9 cellular contexts compared by ENCODE assay signal in genomic region chr2:160472839-160473251, GRCh38. TPM values are rescaled to one million over a fixed set of nuclear protein-coding genes. Genes with fewer than 3 reads are reported as not detected.
DNase-seq lines count a peak whose midpoint lies in the region; ATAC-seq and TF ChIP-seq lines count a peak whose summit lies in the region.
"Had no signal": no experiment of that assay in that cellular context is flagged by ENCODE, and none has a peak within 500 bp of the region (broad histone marks: within the 10 kb centered on the region; RNA-seq: fewer than 3 reads in every experiment).

No MANE protein-coding gene starts in this region.

- H3K27ac ChIP-seq in H9 (ENCODE audit: insufficient read length, low read depth, low read length) = no peak overlapping the region

- no peak for TF ChIP-seq RAD21 in Ishikawa (IDR thresholded peaks at IDR 0.05; ENCODE audit: low read depth)

- H3K79me1 ChIP-seq in H9 (ENCODE audit: insufficient read depth, low read depth, low read length, poor library complexity, severe bottlenecking) = peaks cover 4% of the 10 kb centered on the region

- peak; percentile 53; the same call in 1 of the 2 replicates for TF ChIP-seq EP300 in Ishikawa (IDR thresholded peaks at IDR 0.05; ENCODE audit: borderline replicate concordance)

- no peak overlapping the region for H3K56ac ChIP-seq in H9 (ENCODE audit: insufficient read length, low read depth, low read length)

- no peak overlapping the region for H2AK5ac ChIP-seq in H9 (ENCODE audit: insufficient read length, low read length)

- no peak overlapping the region for H4K91ac ChIP-seq in H9 (ENCODE audit: insufficient read length, low read depth, low read length)

- no peak overlapping the region for H3K9ac ChIP-seq in H9 (ENCODE audit: extremely low read depth, insufficient read length, low read length)

- no peak overlapping the region for H3K23ac ChIP-seq in H9 (ENCODE audit: insufficient read length, low read depth, low read length)

- no CpG with 5 or more reads among the region's 4 CpGs for WGBS in H9 (ENCODE audit: extremely low coverage, insufficient read length, low lambda C conversion rate)

- no peak overlapping the region for H3K18ac ChIP-seq in H9 (ENCODE audit: insufficient read length, low read depth, low read length)

- peak overlapping the region; percentile 59 for H3K27ac Mint-ChIP-seq in activated T-helper 1 cell treated with anti-CD3 and anti-CD28 coated beads, Interleukin-12 subunit alpha, Interleukin-12 subunit beta, Interleukin-2, Interleukin-4 antibody, amounts not matched to agents 30 ng/mL and 10 ng/mL and 1 ng/mL, durations not matched to agents 14 hours and 24 hours and 36 hours
- no peak overlapping the region for H3K27ac Mint-ChIP-seq in H9

- DNase-seq in COLO829 (ENCODE audit: low spot score) (peak; percentile 49), mucosa of descending colon (no peak), H9 (no peak), SW480 (ENCODE audit: low spot score) (no peak), left colon (no peak)
- no peak for DNase-seq in activated T-helper 1 cell treated with anti-CD3 and anti-CD28 coated beads, Interleukin-12 subunit alpha, Interleukin-12 subunit beta, Interleukin-2, Interleukin-4 antibody, amounts not matched to agents 30 ng/mL and 10 ng/mL and 1 ng/mL, durations not matched to agents 14 hours and 24 hours and 36 hours (ENCODE audit: low spot score)
- DNase-seq: effector CD4-positive, alpha-beta T cell had no signal

- no peak overlapping the region for H3K4ac ChIP-seq in H9 (ENCODE audit: low read depth, low read length)

- H2BK5ac ChIP-seq in H9 (ENCODE audit: insufficient read length, low read length) = no peak overlapping the region

- no peak overlapping the region for H2BK15ac ChIP-seq in H9 (ENCODE audit: low read depth, low read length)

- H2AFZ ChIP-seq in H9 (ENCODE audit: low read length) = no peak overlapping the region

- no peaks in the 10 kb centered on the region for H4K20me1 ChIP-seq in H9 (ENCODE audit: control insufficient read depth, insufficient read depth, insufficient read length)

- H3K9me3 Mint-ChIP-seq in activated T-helper 1 cell treated with anti-CD3 and anti-CD28 coated beads, Interleukin-12 subunit alpha, Interleukin-12 subunit beta, Interleukin-2, Interleukin-4 antibody, amounts not matched to agents 30 ng/mL and 10 ng/mL and 1 ng/mL, durations not matched to agents 14 hours and 24 hours and 36 hours = no peaks in the 10 kb centered on the region
- H3K9me3 Mint-ChIP-seq in H9 = no peaks in the 10 kb centered on the region

- TF ChIP-seq CTCF in mucosa of descending colon (IDR thresholded peaks at IDR 0.05) (no peak), H9 (conservative IDR thresholded peaks at IDR 0.05) (no peak)

- no peaks in the 10 kb centered on the region for H3K23me2 ChIP-seq in H9 (ENCODE audit: insufficient read length, low read depth, low read length, poor library complexity, severe bottlenecking)

- H4K8ac ChIP-seq in H9 (replicated peaks; ENCODE audit: insufficient read length, low read depth, low read length) = no peak overlapping the region

- H3K36me3 Mint-ChIP-seq in activated T-helper 1 cell treated with anti-CD3 and anti-CD28 coated beads, Interleukin-12 subunit alpha, Interleukin-12 subunit beta, Interleukin-2, Interleukin-4 antibody, amounts not matched to agents 30 ng/mL and 10 ng/mL and 1 ng/mL, durations not matched to agents 14 hours and 24 hours and 36 hours (ENCODE audit: low read depth) = peaks cover 6% of the 10 kb centered on the region
- no peaks in the 10 kb centered on the region for H3K36me3 Mint-ChIP-seq in H9 (ENCODE audit: insufficient read depth in 1 of 3, low read depth in 3 of 3)

- H3K4me1 ChIP-seq in mucosa of descending colon (ENCODE audit: low read depth) = peaks cover 7% of the 10 kb centered on the region
- H3K4me1 ChIP-seq in H9 (ENCODE audit: insufficient read depth, low read length) = peaks cover 2% of the 10 kb centered on the region; the same call in 1 of the 2 replicates

- H3K27me3 Mint-ChIP-seq in activated T-helper 1 cell treated with anti-CD3 and anti-CD28 coated beads, Interleukin-12 subunit alpha, Interleukin-12 subunit beta, Interleukin-2, Interleukin-4 antibody, amounts not matched to agents 30 ng/mL and 10 ng/mL and 1 ng/mL, durations not matched to agents 14 hours and 24 hours and 36 hours (ENCODE audit: insufficient read depth) = no peaks in the 10 kb centered on the region
- H3K27me3 Mint-ChIP-seq in H9 (ENCODE audit: low read depth) = no peaks in the 10 kb centered on the region

- H3K9me3 ChIP-seq in mucosa of descending colon (no peaks in the 10 kb centered on the region), H9 (ENCODE audit: control insufficient read depth, low read depth, low read length) (no peaks in the 10 kb centered on the region)

- H3K79me2 ChIP-seq in H9 (ENCODE audit: insufficient read depth, low read length) = peaks cover 2% of the 10 kb centered on the region; the same call in 1 of the 2 replicates

- H3T11ph ChIP-seq in H9 (ENCODE audit: low read length) = no peak overlapping the region

- intact Hi-C loops in activated T-helper 1 cell treated with anti-CD3 and anti-CD28 coated beads, Interleukin-12 subunit alpha, Interleukin-12 subunit beta, Interleukin-2, Interleukin-4 antibody, amounts not matched to agents 30 ng/mL and 10 ng/mL and 1 ng/mL, durations not matched to agents 14 hours and 24 hours and 36 hours (cut with micrococcal nuclease) = loop anchor here (1.0 to 2.0 kb wide), 3 partner anchors 44 to 604 kb away; no protein-coding TSS in a partner anchor
- intact Hi-C loops in mucosa of descending colon (cut with DNase I, micrococcal nuclease) = no loop called here
- intact Hi-C loops in left colon (cut with DNase I, micrococcal nuclease) = no loop called here

- no peaks in the 10 kb centered on the region for H3K36me3 ChIP-seq in mucosa of descending colon (ENCODE audit: low read depth)

- no peak overlapping the region for H3K4me2 ChIP-seq in H9 (ENCODE audit: insufficient read depth, insufficient read length, low read length)

- peak overlapping the region; percentile 49 for H3K4me3 Mint-ChIP-seq in activated T-helper 1 cell treated with anti-CD3 and anti-CD28 coated beads, Interleukin-12 subunit alpha, Interleukin-12 subunit beta, Interleukin-2, Interleukin-4 antibody, amounts not matched to agents 30 ng/mL and 10 ng/mL and 1 ng/mL, durations not matched to agents 14 hours and 24 hours and 36 hours
- no peak overlapping the region for H3K4me3 Mint-ChIP-seq in H9

- H3K27me3 ChIP-seq in H9 (ENCODE audit: insufficient read depth, low read length) = no peaks in the 10 kb centered on the region

- no peak overlapping the region for H2BK12ac ChIP-seq in H9 (ENCODE audit: insufficient read length, low read depth, low read length)

- H2BK120ac ChIP-seq in H9 (ENCODE audit: low read depth, low read length, poor library complexity, severe bottlenecking) = no peak overlapping the region

- H3K4me1 Mint-ChIP-seq in activated T-helper 1 cell treated with anti-CD3 and anti-CD28 coated beads, Interleukin-12 subunit alpha, Interleukin-12 subunit beta, Interleukin-2, Interleukin-4 antibody, amounts not matched to agents 30 ng/mL and 10 ng/mL and 1 ng/mL, durations not matched to agents 14 hours and 24 hours and 36 hours (ENCODE audit: low read depth) = peaks cover 67% of the 10 kb centered on the region
- H3K4me1 Mint-ChIP-seq in H9 = peaks cover 37% of the 10 kb centered on the region in 2 experiments

- no peak overlapping the region for H2BK20ac ChIP-seq in H9 (ENCODE audit: low read depth, low read length, poor library complexity, severe bottlenecking)

- no peak overlapping the region for H3K4me3 ChIP-seq in mucosa of descending colon

- H4K5ac ChIP-seq in H9 (ENCODE audit: insufficient read length, low read depth, low read length) = no peak overlapping the region

- H3K14ac ChIP-seq in H9 (ENCODE audit: insufficient read depth, low read length) = no peak overlapping the region; the same call in 1 of the 2 replicates

- ATAC-seq in mucosa of descending colon (peak; percentile 42), GM19397 (IDR thresholded peaks at IDR 0.05; ENCODE audit: unreplicated experiment) (no peak), left colon (no peak)

TF ChIP-seq in Ishikawa, 13 proteins besides CTCF, POLR2A, EP300 and RAD21 (continues in another document):
- TF ChIP-seq TAF1 (IDR thresholded peaks at IDR 0.05; ENCODE audit: low read depth) = no peak
- TF ChIP-seq NFIC (IDR thresholded peaks at IDR 0.05) = peak; percentile 44; the same call in 1 of the 2 replicates
- no peak for TF ChIP-seq ZBTB7A (IDR thresholded peaks at IDR 0.05; ENCODE audit: low read depth)
- 0 out of 2 replicates have a peak, but pooled peaks have one; percentile 39 for TF ChIP-seq MAX (IDR thresholded peaks at IDR 0.05)
- TF ChIP-seq TCF12 (IDR thresholded peaks at IDR 0.05; ENCODE audit: low read depth) = no peak
- TF ChIP-seq YY1 (IDR thresholded peaks at IDR 0.05; ENCODE audit: low read depth) = no peak
- no peak for TF ChIP-seq CREB1 (IDR thresholded peaks at IDR 0.05; ENCODE audit: low read depth)

RNA-seq across cellular contexts. Expression of gene RBMS1, which starts 20.8 kb away (rescaled TPM):
- total RNA-seq in activated T-helper 1 cell treated with anti-CD3 and anti-CD28 coated beads, Interleukin-12 subunit alpha, Interleukin-12 subunit beta, Interleukin-2, Interleukin-4 antibody, amounts not matched to agents 30 ng/mL and 10 ng/mL and 1 ng/mL, durations not matched to agents 14 hours and 24 hours and 36 hours = 35.4 and 36.3 TPM in 2 replicates
- 10 to 100 TPM in 2 of 3 donors, 1 to 10 TPM in 1; 9.7 to 58.3 (median 21.6) TPM for total RNA-seq in mucosa of descending colon
- 75.8 and 77.5 TPM in 2 replicates for total RNA-seq in H9 (2021)
- total RNA-seq in left colon = 10 to 100 TPM in 1 of 2 donors, 1 to 10 TPM in 1; 7.5 to 18.6 TPM
